ENCODE assay signal across 1 cellular context in genomic region chr2:106147665-106148064, GRCh38.
TF ChIP-seq lines count a peak whose summit lies in the region.

No MANE protein-coding gene starts in this region.

TF ChIP-seq in GM12878, 131 proteins besides CTCF, POLR2A, EP300 and RAD21:
- TF ChIP-seq BCLAF1 (IDR thresholded peaks at IDR 0.05) (no peak), SMARCA5 (IDR thresholded peaks at IDR 0.05) (no peak), SPI1 (IDR thresholded peaks at IDR 0.05; ENCODE audit: borderline replicate concordance, insufficient read depth, low read depth, low read length) (no peak), POU2F2 (IDR thresholded peaks at IDR 0.05; ENCODE audit: borderline replicate concordance, low read depth, low read length) (0 out of 3 replicates have a peak, but pooled peaks have one; percentile 50), IKZF1 (conservative IDR thresholded peaks at IDR 0.05) (no peak), RUNX3 (IDR thresholded peaks at IDR 0.05; ENCODE audit: low read length) (peak; percentile 86), MYC (IDR thresholded peaks at IDR 0.05; ENCODE audit: insufficient read depth, insufficient read length, insufficient replicate concordance, low read length, severe bottlenecking) (no peak), TCF3 (IDR thresholded peaks at IDR 0.05; ENCODE audit: borderline replicate concordance, insufficient read depth, low read depth, low read length) (no peak), LARP7 (IDR thresholded peaks at IDR 0.05) (no peak), CREB1 (IDR thresholded peaks at IDR 0.05; ENCODE audit: low read depth) (0 out of 2 replicates have a peak, but pooled peaks have one; percentile 14), ZBTB40 (IDR thresholded peaks at IDR 0.05; ENCODE audit: borderline replicate concordance) (no peak), NFIC (IDR thresholded peaks at IDR 0.05; ENCODE audit: low read depth, low read length) (peak; percentile 51; the same call in 1 of the 2 replicates), CEBPZ (IDR thresholded peaks at IDR 0.05; ENCODE audit: low read depth, low read length) (no peak)
